ENCODE assay signal across 1 cellular context in genomic region chr1:220300442-220301121, GRCh38.
TF ChIP-seq lines count a peak whose summit lies in the region.

No MANE protein-coding gene starts in this region.

TF ChIP-seq in K562, 482 proteins besides CTCF, POLR2A, EP300 and RAD21 (continued from another document and continues in another):
- TF ChIP-seq FOXK1 (CRISPR knock-in tag; IDR thresholded peaks at IDR 0.05; ENCODE audit: borderline replicate concordance), result no peak
- TF ChIP-seq BCOR (IDR thresholded peaks at IDR 0.05), result no peak
- no peak; the same call in 1 of the 2 replicates for TF ChIP-seq MAFF (IDR thresholded peaks at IDR 0.05; ENCODE audit: low read length)
- no peak for TF ChIP-seq MED1 (CRISPR knock-in tag; IDR thresholded peaks at IDR 0.05; ENCODE audit: borderline replicate concordance)
- 0 out of 2 replicates have a peak, but pooled peaks have one; percentile 35 for TF ChIP-seq XRCC5 (IDR thresholded peaks at IDR 0.05; ENCODE audit: low read depth, low read length)
- TF ChIP-seq DDX20 (tag; IDR thresholded peaks at IDR 0.05; ENCODE audit: low read depth), result no peak
- peak; percentile 58 for TF ChIP-seq RBFOX2 (IDR thresholded peaks at IDR 0.05; ENCODE audit: low read depth, low read length)
- TF ChIP-seq, protein P1, sequence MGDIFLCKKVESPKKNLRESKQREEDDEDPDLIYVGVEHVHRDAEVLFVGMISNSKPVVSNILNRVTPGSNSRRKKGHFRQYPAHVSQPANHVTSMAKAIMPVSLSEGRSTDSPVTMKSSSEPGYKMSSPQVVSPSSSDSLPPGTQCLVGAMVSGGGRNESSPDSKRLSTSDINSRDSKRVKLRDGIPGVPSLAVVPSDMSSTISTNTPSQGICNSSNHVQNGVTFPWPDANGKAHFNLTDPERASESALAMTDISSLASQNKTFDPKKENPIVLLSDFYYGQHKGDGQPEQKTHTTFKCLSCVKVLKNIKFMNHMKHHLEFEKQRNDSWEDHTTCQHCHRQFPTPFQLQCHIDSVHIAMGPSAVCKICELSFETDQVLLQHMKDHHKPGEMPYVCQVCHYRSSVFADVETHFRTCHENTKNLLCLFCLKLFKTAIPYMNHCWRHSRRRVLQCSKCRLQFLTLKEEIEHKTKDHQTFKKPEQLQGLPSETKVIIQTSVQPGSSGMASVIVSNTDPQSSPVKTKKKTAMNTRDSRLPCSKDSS (IDR thresholded peaks at IDR 0.05; ENCODE audit: low read depth, partially characterized antibody), result no peak
- TF ChIP-seq HEY1 (CRISPR knock-in tag; IDR thresholded peaks at IDR 0.05; ENCODE audit: borderline replicate concordance), result no peak
- TF ChIP-seq HDAC8 (tag; IDR thresholded peaks at IDR 0.05), result no peak
- no peak for TF ChIP-seq SIX5 (IDR thresholded peaks at IDR 0.05; ENCODE audit: borderline replicate concordance in 1 of 2, insufficient read depth in 1 of 2, low read depth in 1 of 2, low read length in 2 of 2)
- no peak for TF ChIP-seq FOXJ3 (CRISPR knock-in tag; IDR thresholded peaks at IDR 0.05)
- no peak for TF ChIP-seq PRPF4 (IDR thresholded peaks at IDR 0.05; ENCODE audit: insufficient read depth, low read depth, low read length, poor library complexity, severe bottlenecking)
- TF ChIP-seq ZNF239 (CRISPR knock-in tag; IDR thresholded peaks at IDR 0.05), result no peak
- no peak for TF ChIP-seq HNRNPK (IDR thresholded peaks at IDR 0.05; ENCODE audit: low read depth, low read length, poor library complexity, severe bottlenecking)
- TF ChIP-seq KDM4B (IDR thresholded peaks at IDR 0.05; ENCODE audit: borderline replicate concordance in 2 of 2, low read depth in 1 of 2), result no peak
- no peak for TF ChIP-seq ZNF668 (CRISPR knock-in tag; IDR thresholded peaks at IDR 0.05)
- no peak for TF ChIP-seq ILF3 (IDR thresholded peaks at IDR 0.05; ENCODE audit: borderline replicate concordance)
- peak; percentile 70 for TF ChIP-seq ZNF584 (CRISPR knock-in tag; IDR thresholded peaks at IDR 0.05; ENCODE audit: low read depth)
- TF ChIP-seq ATF7 (IDR thresholded peaks at IDR 0.05), result peak; percentile 99
- TF ChIP-seq ZNF224 (CRISPR knock-in tag; IDR thresholded peaks at IDR 0.05), result no peak
- TF ChIP-seq HLTF (IDR thresholded peaks at IDR 0.05), result no peak
- TF ChIP-seq RFX7 (CRISPR knock-in tag; IDR thresholded peaks at IDR 0.05), result no peak
- TF ChIP-seq ZFPM2 (CRISPR knock-in tag; IDR thresholded peaks at IDR 0.05), result no peak
- no peak for TF ChIP-seq ZNF764 (CRISPR knock-in tag; IDR thresholded peaks at IDR 0.05; ENCODE audit: low read depth)
- no peak for TF ChIP-seq ZNF217 (CRISPR knock-in tag; IDR thresholded peaks at IDR 0.05)
- TF ChIP-seq NCOA2 (IDR thresholded peaks at IDR 0.05; ENCODE audit: partially characterized antibody in 2 of 2), result no peak
- no peak for TF ChIP-seq ZFP91 (CRISPR knock-in tag; IDR thresholded peaks at IDR 0.05)
- TF ChIP-seq ETV6 (IDR thresholded peaks at IDR 0.05; ENCODE audit: borderline replicate concordance in 1 of 2, low read depth in 2 of 2, low read length in 1 of 2), result no peak
- TF ChIP-seq ETV6 (CRISPR knock-in tag; IDR thresholded peaks at IDR 0.05; ENCODE audit: borderline replicate concordance), result no peak
- TF ChIP-seq ZNF740 (CRISPR knock-in tag; IDR thresholded peaks at IDR 0.05), result no peak
- no peak for TF ChIP-seq ZNF740 (tag; IDR thresholded peaks at IDR 0.05)
- no peak for TF ChIP-seq ZNF277 (CRISPR knock-in tag; IDR thresholded peaks at IDR 0.05; ENCODE audit: borderline replicate concordance)
- peak; percentile 56; the same call in 1 of the 2 replicates for TF ChIP-seq MAFG (tag; conservative IDR thresholded peaks at IDR 0.05)
- no peak for TF ChIP-seq ZNF830 (CRISPR knock-in tag; IDR thresholded peaks at IDR 0.05)
- TF ChIP-seq ZNF655 (CRISPR knock-in tag; IDR thresholded peaks at IDR 0.05), result no peak
- TF ChIP-seq, protein P2, sequence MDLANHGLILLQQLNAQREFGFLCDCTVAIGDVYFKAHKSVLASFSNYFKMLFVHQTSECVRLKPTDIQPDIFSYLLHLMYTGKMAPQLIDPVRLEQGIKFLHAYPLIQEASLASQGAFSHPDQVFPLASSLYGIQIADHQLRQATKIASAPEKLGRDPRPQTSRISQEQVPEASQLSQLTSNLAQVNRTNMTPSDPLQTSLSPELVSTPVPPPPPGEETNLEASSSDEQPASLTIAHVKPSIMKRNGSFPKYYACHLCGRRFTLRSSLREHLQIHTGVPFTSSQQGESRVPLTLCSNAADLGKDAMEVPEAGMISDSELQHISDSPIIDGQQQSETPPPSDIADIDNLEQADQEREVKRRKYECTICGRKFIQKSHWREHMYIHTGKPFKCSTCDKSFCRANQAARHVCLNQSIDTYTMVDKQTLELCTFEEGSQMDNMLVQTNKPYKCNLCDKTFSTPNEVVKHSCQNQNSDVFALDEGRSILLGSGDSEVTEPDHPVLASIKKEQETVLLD (IDR thresholded peaks at IDR 0.05), result no peak
- no peak for TF ChIP-seq CCAR2 (IDR thresholded peaks at IDR 0.05; ENCODE audit: low read depth, low read length)
- 0 out of 2 replicates have a peak, but pooled peaks have one; percentile 47 for TF ChIP-seq EHMT2 (IDR thresholded peaks at IDR 0.05)
- no peak for TF ChIP-seq HDAC3 (IDR thresholded peaks at IDR 0.05; ENCODE audit: borderline replicate concordance, partially characterized antibody)
- peak; percentile 20; the same call in 1 of the 2 replicates for TF ChIP-seq NCOR1 (IDR thresholded peaks at IDR 0.05)
- no peak for TF ChIP-seq HMGN3 (IDR thresholded peaks at IDR 0.05; ENCODE audit: borderline replicate concordance, extremely low read depth, insufficient read length, low read depth, low read length)
- TF ChIP-seq THAP12 (CRISPR knock-in tag; IDR thresholded peaks at IDR 0.05), result no peak
- no peak for TF ChIP-seq XRCC3 (IDR thresholded peaks at IDR 0.05)
- TF ChIP-seq ZNF133 (CRISPR knock-in tag; IDR thresholded peaks at IDR 0.05), result no peak
- TF ChIP-seq KLF6 (CRISPR knock-in tag; IDR thresholded peaks at IDR 0.05; ENCODE audit: borderline replicate concordance), result no peak
- TF ChIP-seq, protein P3, sequence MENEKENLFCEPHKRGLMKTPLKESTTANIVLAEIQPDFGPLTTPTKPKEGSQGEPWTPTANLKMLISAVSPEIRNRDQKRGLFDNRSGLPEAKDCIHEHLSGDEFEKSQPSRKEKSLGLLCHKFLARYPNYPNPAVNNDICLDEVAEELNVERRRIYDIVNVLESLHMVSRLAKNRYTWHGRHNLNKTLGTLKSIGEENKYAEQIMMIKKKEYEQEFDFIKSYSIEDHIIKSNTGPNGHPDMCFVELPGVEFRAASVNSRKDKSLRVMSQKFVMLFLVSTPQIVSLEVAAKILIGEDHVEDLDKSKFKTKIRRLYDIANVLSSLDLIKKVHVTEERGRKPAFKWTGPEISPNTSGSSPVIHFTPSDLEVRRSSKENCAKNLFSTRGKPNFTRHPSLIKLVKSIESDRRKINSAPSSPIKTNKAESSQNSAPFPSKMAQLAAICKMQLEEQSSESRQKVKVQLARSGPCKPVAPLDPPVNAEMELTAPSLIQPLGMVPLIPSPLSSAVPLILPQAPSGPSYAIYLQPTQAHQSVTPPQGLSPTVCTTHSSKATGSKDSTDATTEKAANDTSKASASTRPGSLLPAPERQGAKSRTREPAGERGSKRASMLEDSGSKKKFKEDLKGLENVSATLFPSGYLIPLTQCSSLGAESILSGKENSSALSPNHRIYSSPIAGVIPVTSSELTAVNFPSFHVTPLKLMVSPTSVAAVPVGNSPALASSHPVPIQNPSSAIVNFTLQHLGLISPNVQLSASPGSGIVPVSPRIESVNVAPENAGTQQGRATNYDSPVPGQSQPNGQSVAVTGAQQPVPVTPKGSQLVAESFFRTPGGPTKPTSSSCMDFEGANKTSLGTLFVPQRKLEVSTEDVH (IDR thresholded peaks at IDR 0.05; ENCODE audit: low read depth, partially characterized antibody), result no peak
- TF ChIP-seq RBM15 (IDR thresholded peaks at IDR 0.05; ENCODE audit: insufficient read depth, low read length), result no peak
- TF ChIP-seq ZFP30 (CRISPR knock-in tag; IDR thresholded peaks at IDR 0.05; ENCODE audit: borderline replicate concordance), result no peak
- TF ChIP-seq ZNF232 (CRISPR knock-in tag; IDR thresholded peaks at IDR 0.05), result no peak
- TF ChIP-seq, protein P4, sequence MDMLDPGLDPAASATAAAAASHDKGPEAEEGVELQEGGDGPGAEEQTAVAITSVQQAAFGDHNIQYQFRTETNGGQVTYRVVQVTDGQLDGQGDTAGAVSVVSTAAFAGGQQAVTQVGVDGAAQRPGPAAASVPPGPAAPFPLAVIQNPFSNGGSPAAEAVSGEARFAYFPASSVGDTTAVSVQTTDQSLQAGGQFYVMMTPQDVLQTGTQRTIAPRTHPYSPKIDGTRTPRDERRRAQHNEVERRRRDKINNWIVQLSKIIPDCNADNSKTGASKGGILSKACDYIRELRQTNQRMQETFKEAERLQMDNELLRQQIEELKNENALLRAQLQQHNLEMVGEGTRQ (CRISPR knock-in tag; IDR thresholded peaks at IDR 0.05), result peak; percentile 91
- TF ChIP-seq GATAD2B (IDR thresholded peaks at IDR 0.05; ENCODE audit: borderline replicate concordance), result no peak
- peak; percentile 79 for TF ChIP-seq MYC (IDR thresholded peaks at IDR 0.05; ENCODE audit: low read depth, low read length)
- TF ChIP-seq MYC (CRISPR knock-in tag; IDR thresholded peaks at IDR 0.05; ENCODE audit: borderline replicate concordance, low read depth), result no peak
- TF ChIP-seq, protein P5, sequence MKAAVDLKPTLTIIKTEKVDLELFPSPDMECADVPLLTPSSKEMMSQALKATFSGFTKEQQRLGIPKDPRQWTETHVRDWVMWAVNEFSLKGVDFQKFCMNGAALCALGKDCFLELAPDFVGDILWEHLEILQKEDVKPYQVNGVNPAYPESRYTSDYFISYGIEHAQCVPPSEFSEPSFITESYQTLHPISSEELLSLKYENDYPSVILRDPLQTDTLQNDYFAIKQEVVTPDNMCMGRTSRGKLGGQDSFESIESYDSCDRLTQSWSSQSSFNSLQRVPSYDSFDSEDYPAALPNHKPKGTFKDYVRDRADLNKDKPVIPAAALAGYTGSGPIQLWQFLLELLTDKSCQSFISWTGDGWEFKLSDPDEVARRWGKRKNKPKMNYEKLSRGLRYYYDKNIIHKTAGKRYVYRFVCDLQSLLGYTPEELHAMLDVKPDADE (conservative IDR thresholded peaks at IDR 0.05; ENCODE audit: control insufficient read depth, low read depth, low read length), result no peak
- no peak for TF ChIP-seq ZNF140 (CRISPR knock-in tag; IDR thresholded peaks at IDR 0.05)
- peak; percentile 58; the same call in 1 of the 2 replicates for TF ChIP-seq NFRKB (IDR thresholded peaks at IDR 0.05; ENCODE audit: low read depth)
- no peak for TF ChIP-seq TFAM (CRISPR knock-in tag; conservative IDR thresholded peaks at IDR 0.05)
- TF ChIP-seq PTRF (tag; IDR thresholded peaks at IDR 0.05), result no peak
- no peak for TF ChIP-seq CBFB (CRISPR knock-in tag; IDR thresholded peaks at IDR 0.05)
- peak; percentile 36 for TF ChIP-seq RFX1 (IDR thresholded peaks at IDR 0.05)
